20 cellular contexts compared by ENCODE assay signal in the genomic region with DNA sequence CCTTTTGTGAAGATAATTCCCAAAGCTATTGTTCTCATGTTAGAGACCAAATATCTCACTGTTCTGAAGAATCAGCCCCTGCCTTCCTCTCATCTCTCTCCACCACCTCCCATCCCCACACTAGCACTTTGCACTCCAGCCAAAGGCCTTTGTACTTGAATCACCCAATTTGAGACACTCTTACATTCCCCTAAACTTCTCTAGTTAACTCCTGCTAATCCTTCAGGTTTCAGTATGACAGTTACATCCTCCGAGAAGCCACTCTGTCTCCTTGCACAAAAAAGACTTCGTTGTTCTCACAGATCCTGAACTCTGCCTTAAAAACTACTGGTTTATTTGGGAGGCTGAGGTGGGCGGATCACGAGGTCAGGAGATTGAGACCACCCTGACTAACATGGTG.
DNase-seq lines count a peak whose midpoint lies in the region; ATAC-seq, FAIRE-seq and TF ChIP-seq lines count a peak whose summit lies in the region.
"Had no signal": no experiment of that assay in that cellular context is flagged by ENCODE, and none has a peak within 500 bp of the region (broad histone marks: within the 10 kb centered on the region; RNA-seq: fewer than 3 reads in every experiment).

No MANE protein-coding gene starts in this region.

- H3K27ac Mint-ChIP-seq in T-helper 17 cell = no peak overlapping the region
- H3K27ac Mint-ChIP-seq: CD4-positive, alpha-beta memory T cell; GM23338; H9 had no signal

- BruUV-seq in mammary epithelial cell (replicated peaks; lab: Mats Ljungman, UMichigan) = no TSS peak

- no peak overlapping the region for H3K4me3 Mint-ChIP-seq in T-helper 17 cell
- H3K4me3 Mint-ChIP-seq: CD4-positive, alpha-beta memory T cell; GM23338; H9 had no signal

- intact Hi-C loops in mammary epithelial cell (cut with micrococcal nuclease) = no loop called here

- H3K4me1 ChIP-seq in mammary epithelial cell (ENCODE audit: insufficient read depth, low read length) = peaks cover 33% of the 10 kb centered on the region
- H3K4me1 ChIP-seq: A549 had no signal

- no peaks in the 10 kb centered on the region for H3K79me2 ChIP-seq in mammary epithelial cell (ENCODE audit: insufficient read depth, low read length)

- peaks cover 5% of the 10 kb centered on the region for H3K27me3 Mint-ChIP-seq in T-helper 17 cell
- H3K27me3 Mint-ChIP-seq: CD4-positive, alpha-beta memory T cell had no signal

- DNase-seq in GM18507 (ENCODE audit: extremely low spot score, insufficient read length, low read depth) (no peak), GM19239 (ENCODE audit: insufficient read length, low spot score) (no peak), mammary epithelial cell (no peak), T-helper 17 cell (no peak), NCI-H526 (lab: John Stamatoyannopoulos, UW) (no peak)
- DNase-seq: BE2C; CD4-positive, alpha-beta memory T cell; DMS153; DND-41; GDM1; H9; Kasumi-1 had no signal

- H3K4me3 ChIP-seq in mammary epithelial cell (replicated peaks in 1 of 3; ENCODE audit: insufficient read depth in 1 of 3, low read depth in 2 of 3, low read length in 3 of 3) = no peak overlapping the region
- H3K4me3 ChIP-seq: A549, GM23338, K562 had no signal

- no peak for TF ChIP-seq CTCF in mammary epithelial cell (conservative IDR thresholded peaks at IDR 0.05 in 1 of 2, IDR thresholded peaks at IDR 0.05 in 1 of 2; ENCODE audit: extremely low read depth in 1 of 2, insufficient read depth in 1 of 2, low read depth in 1 of 2, low read length in 2 of 2)

- CTCF ChIA-PET in mammary epithelial cell (lab: Charles Lee; ENCODE audit: low non-redundant PET) = no interaction called here

- dilution Hi-C loops in mammary epithelial cell (cut with HindIII; ENCODE audit: low sequenced_read_pairs) = no loop called here

- in situ Hi-C loops in mammary epithelial cell (cut with MboI; ENCODE audit: low sequenced_read_pairs in 2 of 2) = no loop called here

- FAIRE-seq in GM18507 (lab: Jason Lieb, UNC) = peak; percentile 56
- FAIRE-seq in GM19239 (lab: Jason Lieb, UNC) = peak; percentile 21
- FAIRE-seq: A549, D721Med, K562 had no signal

- H3K9ac ChIP-seq in mammary epithelial cell (ENCODE audit: insufficient read depth, low read length) = no peak overlapping the region

- peaks cover 4% of the 10 kb centered on the region for H3K4me1 Mint-ChIP-seq in T-helper 17 cell

- H4K20me1 ChIP-seq in mammary epithelial cell (ENCODE audit: insufficient read depth, low read length) = no peaks in the 10 kb centered on the region

- H3K36me3 ChIP-seq in KOPT-K1 (ENCODE audit: insufficient read depth, low read length) (no peaks in the 10 kb centered on the region), mammary epithelial cell (ENCODE audit: insufficient read depth, low read length) (no peaks in the 10 kb centered on the region)
- H3K36me3 ChIP-seq: BE2C had no signal

- no peak overlapping the region for H3K4me2 ChIP-seq in mammary epithelial cell (ENCODE audit: insufficient read depth, low read depth, low read length)
- H3K4me2 ChIP-seq: A549, GM23338 had no signal

- no peaks in the 10 kb centered on the region for H3K36me3 Mint-ChIP-seq in T-helper 17 cell (ENCODE audit: low read depth)
- H3K36me3 Mint-ChIP-seq: CD4-positive, alpha-beta memory T cell had no signal

- H3K27ac ChIP-seq in KOPT-K1 (ENCODE audit: low read depth, low read length, poor library complexity, severe bottlenecking) (peak overlapping the region; percentile 77), mammary epithelial cell (ENCODE audit: insufficient read depth, low read depth, low read length) (peak overlapping the region; percentile 69)
- H3K27ac ChIP-seq: A549, C4-2B had no signal

- no peak for ATAC-seq in HG02970 (IDR thresholded peaks at IDR 0.05; ENCODE audit: low FRiP score, unreplicated experiment)
- no peak for ATAC-seq in T-helper 17 cell
- no peak for ATAC-seq in GM18870 (IDR thresholded peaks at IDR 0.05; ENCODE audit: unreplicated experiment)
- ATAC-seq: A549, GM23338, K562 had no signal

- H2AFZ ChIP-seq in mammary epithelial cell (ENCODE audit: low read depth, low read length) = peak overlapping the region; percentile 34
- H2AFZ ChIP-seq: GM23338 had no signal

- WGBS in mammary epithelial cell (ENCODE audit: low coverage, missing lambda C conversion rate) = 70% methylated on average over 2 of the region's 4 CpGs

- no peaks in the 10 kb centered on the region for H3K9me3 ChIP-seq in KOPT-K1 (ENCODE audit: insufficient read depth, low read length, poor library complexity, severe bottlenecking)
- H3K9me3 ChIP-seq in mammary epithelial cell (replicated peaks; ENCODE audit: insufficient read depth, low read length) = no peaks in the 10 kb centered on the region
- H3K9me3 ChIP-seq in T-helper 17 cell (ENCODE audit: control insufficient read depth, low read length, poor library complexity, severe bottlenecking) = no peaks in the 10 kb centered on the region
- H3K9me3 ChIP-seq: A549, BE2C had no signal

- H3K27me3 ChIP-seq in mammary epithelial cell (ENCODE audit: insufficient read depth, low read length) = no peaks in the 10 kb centered on the region
- H3K27me3 ChIP-seq: BE2C had no signal
